In genomic region chr11:71129624-71130023, GRCh38 we compare ENCODE assay signal across 12 cellular contexts.
DNase-seq lines count a peak whose midpoint lies in the region; FAIRE-seq and TF ChIP-seq lines count a peak whose summit lies in the region.
"Had no signal": no experiment of that assay in that cellular context is flagged by ENCODE, and none has a peak within 500 bp of the region (broad histone marks: within the 10 kb centered on the region; RNA-seq: fewer than 3 reads in every experiment).

No MANE protein-coding gene starts in this region.

- no peaks in the 10 kb centered on the region for H3K4me1 Mint-ChIP-seq in HFFc6 (ENCODE audit: low read depth)

- peaks cover 8% of the 10 kb centered on the region for H3K27me3 Mint-ChIP-seq in HFFc6 (ENCODE audit: insufficient read depth)

- H3K27ac ChIP-seq in kidney (ENCODE audit: low read depth in 2 of 2, low read length in 2 of 2): no peak overlapping the region
- H3K27ac ChIP-seq in coronary artery: no peak overlapping the region
- no peak overlapping the region for H3K27ac ChIP-seq in tibial nerve
- H3K27ac ChIP-seq: neutrophil had no signal

- no peak overlapping the region for H3K9ac ChIP-seq in kidney (ENCODE audit: low read length in 2 of 2)

- H3K27ac Mint-ChIP-seq in HFFc6: no peak overlapping the region

- no peak for TF ChIP-seq POLR2A in tibial nerve (IDR thresholded peaks at IDR 0.05)

- no peak for TF ChIP-seq CTCF in HFFc6 (IDR thresholded peaks at IDR 0.05)
- no peak for TF ChIP-seq CTCF in kidney (IDR thresholded peaks at IDR 0.05; ENCODE audit: borderline replicate concordance, extremely low read depth, insufficient read depth)
- TF ChIP-seq CTCF in coronary artery (IDR thresholded peaks at IDR 0.05): no peak
- TF ChIP-seq CTCF in tibial nerve (IDR thresholded peaks at IDR 0.05): no peak

- FAIRE-seq in kidney (lab: Jason Lieb, UNC): no peak
- FAIRE-seq: K562 had no signal

- no peaks in the 10 kb centered on the region for H3K4me1 ChIP-seq in kidney (ENCODE audit: control insufficient read depth in 1 of 2, insufficient read depth in 1 of 2, low read depth in 1 of 2, low read length in 2 of 2)
- H3K4me1 ChIP-seq in tibial nerve: no peaks in the 10 kb centered on the region

- H3K36me3 ChIP-seq in kidney (ENCODE audit: control insufficient read depth in 1 of 2, insufficient read depth in 2 of 2, low read length in 2 of 2): no peaks in the 10 kb centered on the region
- H3K36me3 ChIP-seq in tibial nerve: no peaks in the 10 kb centered on the region
- H3K36me3 ChIP-seq: neutrophil had no signal

- peaks cover 40% of the 10 kb centered on the region for H3K9me3 Mint-ChIP-seq in HFFc6

- no peak overlapping the region for H3K4me3 Mint-ChIP-seq in HFFc6

- H3K9me3 ChIP-seq in kidney (ENCODE audit: control insufficient read depth in 1 of 2, low read length in 2 of 2): no peaks in the 10 kb centered on the region
- no peaks in the 10 kb centered on the region for H3K9me3 ChIP-seq in tibial nerve
- H3K9me3 ChIP-seq: neutrophil had no signal

- TF ChIP-seq EP300 in tibial nerve (IDR thresholded peaks at IDR 0.05): no peak

- no peaks in the 10 kb centered on the region for H3K27me3 ChIP-seq in tibial nerve
- H3K27me3 ChIP-seq: neutrophil had no signal

- DNase-seq in AG08395 (ENCODE audit: low spot score): peak; percentile 48
- DNase-seq in HFFc6: peak; percentile 15
- peak; percentile 63 for DNase-seq in T1000 (lab: John Stamatoyannopoulos, UW)
- peak; percentile 26 for DNase-seq in kidney
- no peak for DNase-seq in NCI-H1105 (lab: John Stamatoyannopoulos, UW)
- DNase-seq in coronary artery (ENCODE audit: low spot score): no peak
- DNase-seq in tibial nerve (ENCODE audit: low spot score in 2 of 2): no peak
- no peak for DNase-seq in OCI-M2 (lab: John Stamatoyannopoulos, UW; ENCODE audit: unreplicated experiment)
- DNase-seq: activated CD4-positive, CD25-positive, alpha-beta regulatory T cell treated with anti-CD3 and anti-CD28 coated beads, Interleukin-2, amount 50 U/mL, for 72 hours; erythroblast had no signal

- H3K36me3 Mint-ChIP-seq in HFFc6 (ENCODE audit: low read depth): peaks cover 6% of the 10 kb centered on the region; the same call in 1 of the 2 replicates

- intact Hi-C loops in kidney (cut with DNase I): no loop called here

- H3K4me3 ChIP-seq in kidney (ENCODE audit: low read length in 2 of 2): no peak overlapping the region
- H3K4me3 ChIP-seq in coronary artery: no peak overlapping the region
- H3K4me3 ChIP-seq in tibial nerve: no peak overlapping the region
- H3K4me3 ChIP-seq: K562 had no signal

- 74 to 88% methylated on average over 5 of the region's 5 CpGs for WGBS in tibial nerve, 2 donors

Comparison
In these comparisons a context has a peak if more than half of its experiments do, and no peak if none do; other contexts are left out.
1. DNase-seq: peak in AG08395 (single experiment), HFFc6 (single experiment), T1000 (single experiment) and kidney (single experiment); none in NCI-H1105 (single experiment), coronary artery (single experiment), tibial nerve (0 of 2) and OCI-M2 (single experiment).